Comparison of ENCODE assay signal across 2 cellular contexts in genomic region chr7:47999413-47999812, GRCh38.
TF ChIP-seq lines count a peak whose summit lies in the region.

No MANE protein-coding gene starts in this region.

TF ChIP-seq in IMR-90, 13 proteins besides CTCF, POLR2A, EP300 and RAD21:
- TF ChIP-seq MAZ (IDR thresholded peaks at IDR 0.05; ENCODE audit: borderline replicate concordance, low read depth, low read length) (no peak), CEBPB (IDR thresholded peaks at IDR 0.05; ENCODE audit: low read depth, low read length) (0 out of 2 replicates have a peak, but pooled peaks have one; percentile 8)
TF ChIP-seq in IMR-90: peak in this region for 1.

TF ChIP-seq in K562, 482 proteins besides CTCF, POLR2A, EP300 and RAD21:
- TF ChIP-seq CREB5 (CRISPR knock-in tag; IDR thresholded peaks at IDR 0.05) (no peak), ARID4B (CRISPR knock-in tag; IDR thresholded peaks at IDR 0.05) (no peak), CEBPG (CRISPR knock-in tag; IDR thresholded peaks at IDR 0.05) (no peak), CEBPG (tag; conservative IDR thresholded peaks at IDR 0.05 in 1 of 2, IDR thresholded peaks at IDR 0.05 in 1 of 2) (peak; percentile 40 to 53; a peak in 3 of 4 replicates), CEBPB (tag; IDR thresholded peaks at IDR 0.05) (peak; percentile 52)
- TF ChIP-seq, protein P1, sequence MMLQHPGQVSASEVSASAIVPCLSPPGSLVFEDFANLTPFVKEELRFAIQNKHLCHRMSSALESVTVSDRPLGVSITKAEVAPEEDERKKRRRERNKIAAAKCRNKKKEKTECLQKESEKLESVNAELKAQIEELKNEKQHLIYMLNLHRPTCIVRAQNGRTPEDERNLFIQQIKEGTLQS (IDR thresholded peaks at IDR 0.05), result peak; percentile 66
- TF ChIP-seq, protein P1 (CRISPR knock-in tag; conservative IDR thresholded peaks at IDR 0.05), result no peak
